In the genomic region with DNA sequence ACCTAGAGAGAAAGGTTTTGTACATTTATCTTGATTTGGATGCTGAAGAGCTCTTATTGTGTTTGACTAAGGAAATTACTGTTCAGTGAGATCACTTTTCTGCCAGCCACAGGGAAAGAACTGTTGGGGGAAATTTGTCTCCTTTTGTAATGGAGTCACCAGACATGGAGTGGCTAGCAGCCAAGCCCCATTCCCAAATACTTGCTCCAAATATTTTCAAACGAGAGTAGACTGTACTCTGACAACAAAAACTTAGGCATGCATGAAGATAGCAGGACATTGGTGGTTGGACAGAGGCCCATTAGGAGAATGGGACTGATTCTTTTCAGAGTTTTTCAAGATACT, we compare ENCODE assay signal across 9 cellular contexts. TPM values are rescaled to one million over a fixed set of nuclear protein-coding genes. Genes with fewer than 3 reads are reported as not detected.
DNase-seq lines count a peak whose midpoint lies in the region; ATAC-seq and TF ChIP-seq lines count a peak whose summit lies in the region.
"Had no signal": no experiment of that assay in that cellular context is flagged by ENCODE, and none has a peak within 500 bp of the region (broad histone marks: within the 10 kb centered on the region; RNA-seq: fewer than 3 reads in every experiment).

No MANE protein-coding gene starts in this region.

- BruUV-seq in Calu3 (replicated peaks; lab: Mats Ljungman, UMichigan): no TSS peak

- no peak for TF ChIP-seq POLR2A in ovary (IDR thresholded peaks at IDR 0.05)

- H3K36me3 Mint-ChIP-seq in Calu3 (ENCODE audit: insufficient read depth, unreplicated experiment): peaks cover 46% of the 10 kb centered on the region

- intact Hi-C loops in Calu3 (cut with micrococcal nuclease; ENCODE audit: unreplicated experiment): no loop called here
- intact Hi-C loops in ovary (cut with DNase I): no loop called here

- H3K36me3 ChIP-seq in SJCRH30 (peaks cover 73% of the 10 kb centered on the region), ovary (no peaks in the 10 kb centered on the region), H7 (replicated peaks; ENCODE audit: control insufficient read depth, insufficient read depth, low read length) (peaks cover 50% of the 10 kb centered on the region)

- H3K27me3 Mint-ChIP-seq in Calu3 (ENCODE audit: unreplicated experiment): no peaks in the 10 kb centered on the region

- H3K27ac Mint-ChIP-seq in Calu3 (ENCODE audit: unreplicated experiment): peak overlapping the region; percentile 6

- H3K4me1 ChIP-seq in SJCRH30 (peaks cover 12% of the 10 kb centered on the region), ovary (ENCODE audit: insufficient read depth) (peaks cover 5% of the 10 kb centered on the region)

- TF ChIP-seq CTCF in Calu3 (IDR thresholded peaks at IDR 0.05; ENCODE audit: unreplicated experiment) (no peak), ovary (IDR thresholded peaks at IDR 0.05) (no peak)

- no peak for TF ChIP-seq EP300 in ovary (IDR thresholded peaks at IDR 0.05)

- no peak for ATAC-seq in GM19452 (IDR thresholded peaks at IDR 0.05; ENCODE audit: unreplicated experiment)

- H3K4me3 Mint-ChIP-seq in Calu3 (ENCODE audit: low read depth, unreplicated experiment): no peak overlapping the region

- H3K9me3 ChIP-seq in SJCRH30 (replicated peaks): no peaks in the 10 kb centered on the region
- H3K9me3 ChIP-seq in ovary: no peaks in the 10 kb centered on the region

- H3K27me3 ChIP-seq in SJCRH30: no peaks in the 10 kb centered on the region
- no peaks in the 10 kb centered on the region for H3K27me3 ChIP-seq in ovary
- no peaks in the 10 kb centered on the region for H3K27me3 ChIP-seq in H7 (ENCODE audit: control insufficient read depth, insufficient read depth, low read length)

- WGBS in ovary, 3 donors: 0 to 6% (median 0%) methylated on average over 1 of the region's 1 CpG

- H3K27ac ChIP-seq in SJCRH30 (peak overlapping the region; percentile 34), ovary (no peak overlapping the region)

- DNase-seq in Calu3: no peak
- peak; percentile 23 to 24 for DNase-seq in SJCRH30
- DNase-seq in fibroblast of peridontal ligament (ENCODE audit: extremely low read depth): peak; percentile 90
- peak; percentile 54 to 76 (median 63) for DNase-seq in ovary
- no peak for DNase-seq in activated CD4-positive, alpha-beta T cell treated with anti-CD3 and anti-CD28 coated beads for 1 hour
- DNase-seq in activated gamma-delta T cell treated with Interleukin-2 at 50 U/mL for 16 hours: no peak
- DNase-seq in H7: no peak
- DNase-seq: MM.1S had no signal

- H3K9me3 Mint-ChIP-seq in Calu3 (ENCODE audit: low read depth, unreplicated experiment): no peaks in the 10 kb centered on the region

- H3K4me3 ChIP-seq in SJCRH30 (no peak overlapping the region), ovary (no peak overlapping the region), H7 (ENCODE audit: insufficient read depth, low read depth, low read length) (no peak overlapping the region)

- CTCF ChIA-PET in Calu3 (lab: Charles Lee): interaction anchor here (0.9 to 1.2 kb wide), 3 partner anchors 13 to 150 kb away, joined by 3 read pairs; no protein-coding TSS in a partner anchor

- H3K4me1 Mint-ChIP-seq in Calu3 (ENCODE audit: low read depth, unreplicated experiment): peaks cover 14% of the 10 kb centered on the region

RNA-seq across cellular contexts. Expression of gene IPO9, which starts 21.1 kb away (rescaled TPM):
- total RNA-seq in Calu3 (2022) (86.3 and 98.8 TPM in 2 replicates), ovary (10 to 100 TPM; 12.9 to 43.8 (median 40.7) TPM)
- 69.8 and 70.4 TPM in 2 replicates for total RNA-seq in SJCRH30 (2014; rRNA removed; shearing (Covaris generic))
- polyA plus RNA-seq in ovary: 10 to 100 TPM; 15.7 to 34.3 TPM
- 55.8 and 57.6 TPM in 2 replicates for total RNA-seq in H7 (2014; rRNA removed; shearing (Covaris generic))

RNA-seq across cellular contexts. Expression of gene SHISA4, which starts 38.7 kb away (rescaled TPM):
- 9.9 and 13.7 TPM in 2 replicates for total RNA-seq in Calu3 (2022)
- total RNA-seq in SJCRH30 (2014; rRNA removed; shearing (Covaris generic)): 3.5 and 3.8 TPM in 2 replicates
- total RNA-seq in ovary: 10 to 100 TPM; 16.8 to 37.9 (median 26.4) TPM
- 10 to 100 TPM; 11.3 to 29.9 TPM for polyA plus RNA-seq in ovary
- 3.7 and 6.1 TPM in 2 replicates for total RNA-seq in H7 (2014; rRNA removed; shearing (Covaris generic))

Comparison
In these comparisons a context has a peak if more than half of its experiments do, and no peak if none do; other contexts are left out.
1. DNase-seq: peak in SJCRH30 (2 of 2), fibroblast of peridontal ligament (single experiment) and ovary (5 of 5); none in Calu3 (single experiment), activated CD4-positive, alpha-beta T cell treated with anti-CD3 and anti-CD28 coated beads for 1 hour (single experiment), activated gamma-delta T cell treated with Interleukin-2 at 50 U/mL for 16 hours (single experiment) and H7 (single experiment).